Comparison of ENCODE assay signal across 1 cellular context in the genomic region with DNA sequence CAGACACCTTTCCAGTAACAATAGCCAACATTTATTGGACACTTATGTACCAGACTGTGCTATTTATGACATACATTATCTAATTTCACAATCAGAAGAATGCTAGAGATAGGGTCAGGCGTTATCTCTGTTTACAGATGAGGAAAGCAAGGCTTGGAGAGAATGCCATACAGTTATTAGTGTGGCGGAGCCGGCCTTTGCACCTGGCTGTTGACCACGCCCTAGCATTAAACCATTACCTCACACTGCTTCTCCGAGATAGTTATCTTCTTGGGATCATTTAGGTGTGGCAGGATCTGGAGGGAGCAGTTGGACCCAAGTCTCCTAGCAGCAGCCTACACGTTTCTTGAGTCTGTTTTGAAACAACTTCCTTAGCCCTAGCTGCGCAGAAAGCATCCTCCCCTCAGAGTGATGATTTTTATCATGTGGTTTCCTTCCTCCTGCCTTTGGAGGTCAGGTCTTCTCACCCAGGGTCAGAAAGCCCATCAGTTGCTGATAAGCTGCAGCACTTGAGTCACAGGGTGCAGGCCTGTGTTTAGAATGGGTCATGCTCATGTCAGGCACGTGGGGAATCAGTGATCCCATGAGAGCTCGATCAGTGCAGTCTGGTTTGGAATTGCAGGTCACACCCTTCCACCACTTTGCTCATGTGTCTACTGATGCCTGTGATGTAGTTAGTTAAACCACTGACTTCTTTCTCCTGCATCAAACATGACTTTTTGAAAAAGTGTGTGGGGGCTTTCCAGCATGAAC.
TF ChIP-seq lines count a peak whose summit lies in the region.

No MANE protein-coding gene starts in this region.

TF ChIP-seq in K562, 482 proteins besides CTCF, POLR2A, EP300 and RAD21 (continued from another document and continues in another):
- TF ChIP-seq E2F6 (IDR thresholded peaks at IDR 0.05; ENCODE audit: borderline replicate concordance in 1 of 2, extremely low read depth in 1 of 2, insufficient read depth in 1 of 2, insufficient read length in 1 of 2, low read depth in 1 of 2, low read length in 1 of 2, poor library complexity in 1 of 2, severe bottlenecking in 1 of 2) (peak; percentile 65 to 80), BRF1 (IDR thresholded peaks at IDR 0.05; ENCODE audit: borderline replicate concordance, extremely low read depth, insufficient read length) (no peak), POLR2AphosphoS5 (IDR thresholded peaks at IDR 0.05; ENCODE audit: control insufficient read depth, insufficient read depth, low read depth, low read length) (no peak), ZNF23 (CRISPR knock-in tag; IDR thresholded peaks at IDR 0.05) (no peak), ZNF507 (tag; conservative IDR thresholded peaks at IDR 0.05) (no peak), ZNF146 (CRISPR knock-in tag; IDR thresholded peaks at IDR 0.05; ENCODE audit: unreplicated experiment) (no peak), NR4A1 (CRISPR knock-in tag; IDR thresholded peaks at IDR 0.05) (no peak), NR4A1 (tag; IDR thresholded peaks at IDR 0.05) (no peak), NFE2 (IDR thresholded peaks at IDR 0.05; ENCODE audit: low read depth) (peak; percentile 52), CREB3 (tag; conservative IDR thresholded peaks at IDR 0.05; ENCODE audit: low read depth) (no peak), HIVEP1 (CRISPR knock-in tag; IDR thresholded peaks at IDR 0.05) (0 out of 2 replicates have a peak, but pooled peaks have one; percentile 72), ZNF639 (CRISPR knock-in tag; conservative IDR thresholded peaks at IDR 0.05 in 1 of 2, IDR thresholded peaks at IDR 0.05 in 1 of 2) (peak in 1 of 2 experiments; percentile 61; a peak in 1 of 4 replicates), NFATC3 (IDR thresholded peaks at IDR 0.05) (no peak), TBL1XR1 (IDR thresholded peaks at IDR 0.05; ENCODE audit: low read length in 2 of 2) (peak in 1 of 2 experiments; percentile 82; a peak in 2 of 4 replicates), ZNF143 (CRISPR knock-in tag; IDR thresholded peaks at IDR 0.05) (no peak), E2F3 (CRISPR knock-in tag; IDR thresholded peaks at IDR 0.05) (no peak), ZNF165 (CRISPR knock-in tag; IDR thresholded peaks at IDR 0.05; ENCODE audit: borderline replicate concordance) (no peak), ZKSCAN8 (CRISPR knock-in tag; IDR thresholded peaks at IDR 0.05) (no peak), PYGO2 (tag; IDR thresholded peaks at IDR 0.05) (no peak), GTF2E2 (tag; IDR thresholded peaks at IDR 0.05) (peak; percentile 49; the same call in 1 of the 2 replicates), TAF7 (tag; IDR thresholded peaks at IDR 0.05) (no peak), MCM7 (IDR thresholded peaks at IDR 0.05) (no peak), KHSRP (IDR thresholded peaks at IDR 0.05) (no peak), HBP1 (CRISPR knock-in tag; IDR thresholded peaks at IDR 0.05) (no peak), HMG20B (CRISPR knock-in tag; IDR thresholded peaks at IDR 0.05) (no peak), ZNF586 (CRISPR knock-in tag; conservative IDR thresholded peaks at IDR 0.05) (no peak), SP2 (IDR thresholded peaks at IDR 0.05; ENCODE audit: extremely low read depth, low read depth, low read length, poor library complexity, severe bottlenecking) (no peak), MTA1 (IDR thresholded peaks at IDR 0.05; ENCODE audit: borderline replicate concordance) (peak; percentile 66; the same call in 1 of the 2 replicates), PHF8 (IDR thresholded peaks at IDR 0.05; ENCODE audit: borderline replicate concordance, low read length) (no peak), ZNF444 (CRISPR knock-in tag; IDR thresholded peaks at IDR 0.05) (no peak), CEBPG (CRISPR knock-in tag; IDR thresholded peaks at IDR 0.05) (no peak), CEBPG (tag; conservative IDR thresholded peaks at IDR 0.05 in 1 of 2, IDR thresholded peaks at IDR 0.05 in 1 of 2) (0 out of 4 replicates have a peak, but pooled peaks of 1 of the 2 experiments have one; percentile 20), NUFIP1 (IDR thresholded peaks at IDR 0.05; ENCODE audit: partially characterized antibody) (no peak), MYC (IDR thresholded peaks at IDR 0.05; ENCODE audit: low read depth, low read length) (peak; percentile 83), MYC (CRISPR knock-in tag; IDR thresholded peaks at IDR 0.05; ENCODE audit: borderline replicate concordance, low read depth) (no peak), RHOXF2B (CRISPR knock-in tag; conservative IDR thresholded peaks at IDR 0.05) (no peak), BHLHE40 (IDR thresholded peaks at IDR 0.05; ENCODE audit: low read length) (peak; percentile 98), MYBL2 (IDR thresholded peaks at IDR 0.05; ENCODE audit: low read depth) (no peak), MYBL2 (CRISPR knock-in tag; IDR thresholded peaks at IDR 0.05; ENCODE audit: borderline replicate concordance) (no peak), BRCA1 (IDR thresholded peaks at IDR 0.05) (no peak), BRCA1 (CRISPR knock-in tag; IDR thresholded peaks at IDR 0.05) (no peak), ZNF699 (CRISPR knock-in tag; IDR thresholded peaks at IDR 0.05; ENCODE audit: insufficient replicate concordance) (no peak)
- TF ChIP-seq, protein P1, sequence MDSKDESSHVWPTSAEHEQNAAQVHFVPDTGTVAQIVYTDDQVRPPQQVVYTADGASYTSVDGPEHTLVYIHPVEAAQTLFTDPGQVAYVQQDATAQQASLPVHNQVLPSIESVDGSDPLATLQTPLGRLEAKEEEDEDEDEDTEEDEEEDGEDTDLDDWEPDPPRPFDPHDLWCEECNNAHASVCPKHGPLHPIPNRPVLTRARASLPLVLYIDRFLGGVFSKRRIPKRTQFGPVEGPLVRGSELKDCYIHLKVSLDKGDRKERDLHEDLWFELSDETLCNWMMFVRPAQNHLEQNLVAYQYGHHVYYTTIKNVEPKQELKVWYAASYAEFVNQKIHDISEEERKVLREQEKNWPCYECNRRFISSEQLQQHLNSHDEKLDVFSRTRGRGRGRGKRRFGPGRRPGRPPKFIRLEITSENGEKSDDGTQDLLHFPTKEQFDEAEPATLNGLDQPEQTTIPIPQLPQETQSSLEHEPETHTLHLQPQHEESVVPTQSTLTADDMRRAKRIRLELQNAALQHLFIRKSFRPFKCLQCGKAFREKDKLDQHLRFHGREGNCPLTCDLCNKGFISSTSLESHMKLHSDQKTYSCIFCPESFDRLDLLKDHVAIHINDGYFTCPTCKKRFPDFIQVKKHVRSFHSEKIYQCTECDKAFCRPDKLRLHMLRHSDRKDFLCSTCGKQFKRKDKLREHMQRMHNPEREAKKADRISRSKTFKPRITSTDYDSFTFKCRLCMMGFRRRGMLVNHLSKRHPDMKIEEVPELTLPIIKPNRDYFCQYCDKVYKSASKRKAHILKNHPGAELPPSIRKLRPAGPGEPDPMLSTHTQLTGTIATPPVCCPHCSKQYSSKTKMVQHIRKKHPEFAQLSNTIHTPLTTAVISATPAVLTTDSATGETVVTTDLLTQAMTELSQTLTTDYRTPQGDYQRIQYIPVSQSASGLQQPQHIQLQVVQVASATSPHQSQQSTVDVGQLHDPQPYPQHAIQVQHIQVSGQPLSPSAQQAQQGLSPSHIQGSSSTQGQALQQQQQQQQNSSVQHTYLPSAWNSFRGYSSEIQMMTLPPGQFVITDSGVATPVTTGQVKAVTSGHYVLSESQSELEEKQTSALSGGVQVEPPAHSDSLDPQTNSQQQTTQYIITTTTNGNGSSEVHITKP (IDR thresholded peaks at IDR 0.05; ENCODE audit: partially characterized antibody), result no peak
- TF ChIP-seq, protein P2, sequence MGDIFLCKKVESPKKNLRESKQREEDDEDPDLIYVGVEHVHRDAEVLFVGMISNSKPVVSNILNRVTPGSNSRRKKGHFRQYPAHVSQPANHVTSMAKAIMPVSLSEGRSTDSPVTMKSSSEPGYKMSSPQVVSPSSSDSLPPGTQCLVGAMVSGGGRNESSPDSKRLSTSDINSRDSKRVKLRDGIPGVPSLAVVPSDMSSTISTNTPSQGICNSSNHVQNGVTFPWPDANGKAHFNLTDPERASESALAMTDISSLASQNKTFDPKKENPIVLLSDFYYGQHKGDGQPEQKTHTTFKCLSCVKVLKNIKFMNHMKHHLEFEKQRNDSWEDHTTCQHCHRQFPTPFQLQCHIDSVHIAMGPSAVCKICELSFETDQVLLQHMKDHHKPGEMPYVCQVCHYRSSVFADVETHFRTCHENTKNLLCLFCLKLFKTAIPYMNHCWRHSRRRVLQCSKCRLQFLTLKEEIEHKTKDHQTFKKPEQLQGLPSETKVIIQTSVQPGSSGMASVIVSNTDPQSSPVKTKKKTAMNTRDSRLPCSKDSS (IDR thresholded peaks at IDR 0.05; ENCODE audit: low read depth, partially characterized antibody), result no peak
- TF ChIP-seq, protein P3, sequence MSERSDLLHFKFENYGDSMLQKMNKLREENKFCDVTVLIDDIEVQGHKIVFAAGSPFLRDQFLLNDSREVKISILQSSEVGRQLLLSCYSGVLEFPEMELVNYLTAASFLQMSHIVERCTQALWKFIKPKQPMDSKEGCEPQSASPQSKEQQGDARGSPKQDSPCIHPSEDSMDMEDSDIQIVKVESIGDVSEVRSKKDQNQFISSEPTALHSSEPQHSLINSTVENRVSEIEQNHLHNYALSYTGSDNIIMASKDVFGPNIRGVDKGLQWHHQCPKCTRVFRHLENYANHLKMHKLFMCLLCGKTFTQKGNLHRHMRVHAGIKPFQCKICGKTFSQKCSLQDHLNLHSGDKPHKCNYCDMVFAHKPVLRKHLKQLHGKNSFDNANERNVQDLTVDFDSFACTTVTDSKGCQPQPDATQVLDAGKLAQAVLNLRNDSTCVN (CRISPR knock-in tag; IDR thresholded peaks at IDR 0.05), result no peak
- TF ChIP-seq, protein P4, sequence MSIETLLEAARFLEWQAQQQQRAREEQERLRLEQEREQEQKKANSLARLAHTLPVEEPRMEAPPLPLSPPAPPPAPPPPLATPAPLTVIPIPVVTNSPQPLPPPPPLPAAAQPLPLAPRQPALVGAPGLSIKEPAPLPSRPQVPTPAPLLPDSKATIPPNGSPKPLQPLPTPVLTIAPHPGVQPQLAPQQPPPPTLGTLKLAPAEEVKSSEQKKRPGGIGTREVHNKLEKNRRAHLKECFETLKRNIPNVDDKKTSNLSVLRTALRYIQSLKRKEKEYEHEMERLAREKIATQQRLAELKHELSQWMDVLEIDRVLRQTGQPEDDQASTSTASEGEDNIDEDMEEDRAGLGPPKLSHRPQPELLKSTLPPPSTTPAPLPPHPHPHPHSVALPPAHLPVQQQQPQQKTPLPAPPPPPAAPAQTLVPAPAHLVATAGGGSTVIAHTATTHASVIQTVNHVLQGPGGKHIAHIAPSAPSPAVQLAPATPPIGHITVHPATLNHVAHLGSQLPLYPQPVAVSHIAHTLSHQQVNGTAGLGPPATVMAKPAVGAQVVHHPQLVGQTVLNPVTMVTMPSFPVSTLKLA (conservative IDR thresholded peaks at IDR 0.05), result peak; percentile 76 to 85
- TF ChIP-seq, protein P5, sequence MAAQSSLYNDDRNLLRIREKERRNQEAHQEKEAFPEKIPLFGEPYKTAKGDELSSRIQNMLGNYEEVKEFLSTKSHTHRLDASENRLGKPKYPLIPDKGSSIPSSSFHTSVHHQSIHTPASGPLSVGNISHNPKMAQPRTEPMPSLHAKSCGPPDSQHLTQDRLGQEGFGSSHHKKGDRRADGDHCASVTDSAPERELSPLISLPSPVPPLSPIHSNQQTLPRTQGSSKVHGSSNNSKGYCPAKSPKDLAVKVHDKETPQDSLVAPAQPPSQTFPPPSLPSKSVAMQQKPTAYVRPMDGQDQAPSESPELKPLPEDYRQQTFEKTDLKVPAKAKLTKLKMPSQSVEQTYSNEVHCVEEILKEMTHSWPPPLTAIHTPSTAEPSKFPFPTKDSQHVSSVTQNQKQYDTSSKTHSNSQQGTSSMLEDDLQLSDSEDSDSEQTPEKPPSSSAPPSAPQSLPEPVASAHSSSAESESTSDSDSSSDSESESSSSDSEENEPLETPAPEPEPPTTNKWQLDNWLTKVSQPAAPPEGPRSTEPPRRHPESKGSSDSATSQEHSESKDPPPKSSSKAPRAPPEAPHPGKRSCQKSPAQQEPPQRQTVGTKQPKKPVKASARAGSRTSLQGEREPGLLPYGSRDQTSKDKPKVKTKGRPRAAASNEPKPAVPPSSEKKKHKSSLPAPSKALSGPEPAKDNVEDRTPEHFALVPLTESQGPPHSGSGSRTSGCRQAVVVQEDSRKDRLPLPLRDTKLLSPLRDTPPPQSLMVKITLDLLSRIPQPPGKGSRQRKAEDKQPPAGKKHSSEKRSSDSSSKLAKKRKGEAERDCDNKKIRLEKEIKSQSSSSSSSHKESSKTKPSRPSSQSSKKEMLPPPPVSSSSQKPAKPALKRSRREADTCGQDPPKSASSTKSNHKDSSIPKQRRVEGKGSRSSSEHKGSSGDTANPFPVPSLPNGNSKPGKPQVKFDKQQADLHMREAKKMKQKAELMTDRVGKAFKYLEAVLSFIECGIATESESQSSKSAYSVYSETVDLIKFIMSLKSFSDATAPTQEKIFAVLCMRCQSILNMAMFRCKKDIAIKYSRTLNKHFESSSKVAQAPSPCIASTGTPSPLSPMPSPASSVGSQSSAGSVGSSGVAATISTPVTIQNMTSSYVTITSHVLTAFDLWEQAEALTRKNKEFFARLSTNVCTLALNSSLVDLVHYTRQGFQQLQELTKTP (IDR thresholded peaks at IDR 0.05; ENCODE audit: low read depth in 1 of 2, partially characterized antibody in 2 of 2), result peak in 1 of 2 experiments; percentile 59
